9 cellular contexts compared by ENCODE assay signal in genomic region chr1:16204634-16205332, GRCh38. TPM values are rescaled to one million over a fixed set of nuclear protein-coding genes. Genes with fewer than 3 reads are reported as not detected.
A peak's percentile ranks its signal among the peaks of the same experiment; 100 is the strongest.
DNase-seq lines count a peak whose midpoint lies in the region; ATAC-seq and FAIRE-seq lines count a peak whose summit lies in the region.
"Had no signal": no experiment of that assay in that cellular context is flagged by ENCODE, and none has a peak within 500 bp of the region (broad histone marks: within the 10 kb centered on the region; RNA-seq: fewer than 3 reads in every experiment).

No MANE protein-coding gene starts in this region.

- no peak for FAIRE-seq in RCC 7860 (lab: Jason Lieb, UNC)

- H3K27me3 Mint-ChIP-seq in activated naive CD8-positive, alpha-beta T cell treated with anti-CD3 and anti-CD28 coated beads, Interleukin-2, amount 50 U/mL, for 24 hours: no peaks in the 10 kb centered on the region
- H3K27me3 Mint-ChIP-seq in natural killer cell treated with Interleukin-12 subunit alpha and Interleukin-12 subunit beta and Interleukin-15 and Interleukin-18, amount 100 ng/mL, for 72 hours: no peaks in the 10 kb centered on the region

- no peaks in the 10 kb centered on the region for H3K9me3 Mint-ChIP-seq in activated naive CD8-positive, alpha-beta T cell treated with anti-CD3 and anti-CD28 coated beads, Interleukin-2, amount 50 U/mL, for 24 hours
- H3K9me3 Mint-ChIP-seq in natural killer cell treated with Interleukin-12 subunit alpha and Interleukin-12 subunit beta and Interleukin-15 and Interleukin-18, amount 100 ng/mL, for 72 hours: no peaks in the 10 kb centered on the region

- ATAC-seq in activated naive CD8-positive, alpha-beta T cell treated with anti-CD3 and anti-CD28 coated beads, Interleukin-2, amount 50 U/mL, for 24 hours: no peak
- ATAC-seq in natural killer cell treated with Interleukin-12 subunit alpha and Interleukin-12 subunit beta and Interleukin-15 and Interleukin-18, amount 100 ng/mL, for 72 hours: no peak
- no peak for ATAC-seq in HG02852 (IDR thresholded peaks at IDR 0.05; ENCODE audit: unreplicated experiment)
- ATAC-seq: left colon had no signal

- no peak overlapping the region for H3K27ac Mint-ChIP-seq in activated naive CD8-positive, alpha-beta T cell treated with anti-CD3 and anti-CD28 coated beads, Interleukin-2, amount 50 U/mL, for 24 hours
- peak overlapping the region in 1 of 2 donors; percentile 64 for H3K27ac Mint-ChIP-seq in natural killer cell treated with Interleukin-12 subunit alpha and Interleukin-12 subunit beta and Interleukin-15 and Interleukin-18, amount 100 ng/mL, for 72 hours

- H3K4me1 Mint-ChIP-seq in activated naive CD8-positive, alpha-beta T cell treated with anti-CD3 and anti-CD28 coated beads, Interleukin-2, amount 50 U/mL, for 24 hours: peaks cover 9% of the 10 kb centered on the region
- H3K4me1 Mint-ChIP-seq in natural killer cell treated with Interleukin-12 subunit alpha and Interleukin-12 subunit beta and Interleukin-15 and Interleukin-18, amount 100 ng/mL, for 72 hours (ENCODE audit: low read depth in 2 of 2): peaks cover 9 to 20% of the 10 kb centered on the region in 2 donors

- peak; percentile 16 to 17 for DNase-seq in NCI-H2081 (lab: John Stamatoyannopoulos, UW)
- no peak for DNase-seq in NCI-H2081 treated with DMSO at 0.1 percent for 48 hours (lab: John Stamatoyannopoulos, UW)
- DNase-seq in NCI-H1930 (lab: John Stamatoyannopoulos, UW): peak; percentile 13 to 42
- peak; percentile 58 for DNase-seq in activated naive CD8-positive, alpha-beta T cell treated with anti-CD3 and anti-CD28 coated beads, Interleukin-2, amount 50 U/mL, for 24 hours
- DNase-seq in natural killer cell treated with Interleukin-12 subunit alpha and Interleukin-12 subunit beta and Interleukin-15 and Interleukin-18, amount 100 ng/mL, for 72 hours (ENCODE audit: low spot score): no peak
- no peak for DNase-seq in Ammon's horn (ENCODE audit: low spot score)
- DNase-seq in RCC 7860 (ENCODE audit: low spot score): no peak

- H3K4me3 Mint-ChIP-seq in activated naive CD8-positive, alpha-beta T cell treated with anti-CD3 and anti-CD28 coated beads, Interleukin-2, amount 50 U/mL, for 24 hours: peak overlapping the region; percentile 12
- peak overlapping the region; percentile 34 for H3K4me3 Mint-ChIP-seq in natural killer cell treated with Interleukin-12 subunit alpha and Interleukin-12 subunit beta and Interleukin-15 and Interleukin-18, amount 100 ng/mL, for 72 hours

- no peaks in the 10 kb centered on the region for H3K36me3 Mint-ChIP-seq in activated naive CD8-positive, alpha-beta T cell treated with anti-CD3 and anti-CD28 coated beads, Interleukin-2, amount 50 U/mL, for 24 hours (ENCODE audit: low read depth)
- H3K36me3 Mint-ChIP-seq in natural killer cell treated with Interleukin-12 subunit alpha and Interleukin-12 subunit beta and Interleukin-15 and Interleukin-18, amount 100 ng/mL, for 72 hours: peaks cover 5% of the 10 kb centered on the region

RNA-seq across cellular contexts. Expression of gene ARHGEF19, which starts 7.7 kb away (rescaled TPM):
- total RNA-seq in natural killer cell treated with Interleukin-12 subunit alpha and Interleukin-12 subunit beta and Interleukin-15 and Interleukin-18, amount 100 ng/mL, for 72 hours: 10 to 100 TPM; 13.0 to 14.0 TPM

RNA-seq across cellular contexts. Expression of gene CPLANE2, which starts 32.2 kb away (rescaled TPM):
- total RNA-seq in natural killer cell treated with Interleukin-12 subunit alpha and Interleukin-12 subunit beta and Interleukin-15 and Interleukin-18, amount 100 ng/mL, for 72 hours: 1 to 10 TPM; 3.2 to 3.8 TPM

RNA-seq across cellular contexts. Expression of gene EPHA2, which starts 48.9 kb away (rescaled TPM):
- not detected for total RNA-seq in natural killer cell treated with Interleukin-12 subunit alpha and Interleukin-12 subunit beta and Interleukin-15 and Interleukin-18, amount 100 ng/mL, for 72 hours

Comparison
In these comparisons a context has a peak if more than half of its experiments do, and no peak if none do; other contexts are left out.
1. DNase-seq: peak in NCI-H2081 (2 of 2), NCI-H1930 (2 of 2) and activated naive CD8-positive, alpha-beta T cell treated with anti-CD3 and anti-CD28 coated beads, Interleukin-2, amount 50 U/mL, for 24 hours (single experiment); none in NCI-H2081 treated with DMSO at 0.1 percent for 48 hours (single experiment), natural killer cell treated with Interleukin-12 subunit alpha and Interleukin-12 subunit beta and Interleukin-15 and Interleukin-18, amount 100 ng/mL, for 72 hours (single experiment), Ammon's horn (single experiment) and RCC 7860 (single experiment).